Comparison of ENCODE assay signal across 1 cellular context in the genomic region with DNA sequence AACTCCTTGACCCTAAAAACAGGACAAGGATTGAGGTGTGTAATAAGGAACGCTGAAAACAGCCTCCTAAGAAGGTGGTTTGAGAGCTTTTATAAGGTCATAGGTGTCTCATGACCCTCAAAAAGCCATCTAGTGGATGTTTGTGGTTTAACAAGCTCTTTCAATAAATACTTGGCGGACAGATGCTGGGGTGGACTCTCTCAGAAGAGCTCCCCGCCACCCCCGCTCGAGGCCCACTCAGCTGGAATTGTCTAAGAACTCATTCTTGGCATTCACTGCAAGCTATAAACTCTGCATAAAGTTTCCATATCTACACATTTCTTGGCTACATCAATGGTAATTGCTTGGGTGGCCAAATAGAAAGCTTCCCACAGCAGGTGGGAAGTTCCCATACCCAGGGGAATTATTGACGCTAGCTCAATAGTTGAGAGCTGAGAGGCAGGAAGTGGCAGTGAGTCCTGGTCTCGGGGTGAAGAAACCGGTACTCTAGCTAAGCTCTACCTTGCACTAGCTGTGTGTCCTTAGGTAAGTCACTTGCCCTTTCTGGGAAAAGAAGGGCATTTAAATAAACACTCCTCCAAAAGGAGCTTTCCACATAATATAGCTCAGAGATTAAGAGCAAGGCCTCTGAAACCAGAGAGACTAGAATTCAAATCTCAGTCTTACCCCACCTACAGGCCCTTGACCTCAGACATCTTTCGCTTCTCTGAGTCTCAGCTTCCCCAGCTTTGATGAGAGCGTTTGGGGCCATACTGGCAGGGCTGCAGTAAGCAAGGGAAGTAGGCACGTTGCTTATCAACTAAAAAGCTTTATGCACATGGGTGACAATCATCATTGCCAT.
TF ChIP-seq lines count a peak whose summit lies in the region.

No MANE protein-coding gene starts in this region.

TF ChIP-seq in K562, 482 proteins besides CTCF, POLR2A, EP300 and RAD21:
- TF ChIP-seq KLF10 (CRISPR knock-in tag; IDR thresholded peaks at IDR 0.05) (no peak), EGR1 (conservative IDR thresholded peaks at IDR 0.05) (peak; percentile 21; the same call in 1 of the 2 replicates)
